21 cellular contexts compared by ENCODE assay signal in genomic region chr14:54766276-54767138, GRCh38.
DNase-seq lines count a peak whose midpoint lies in the region; ATAC-seq lines count a peak whose summit lies in the region.
"Had no signal": no experiment of that assay in that cellular context is flagged by ENCODE, and none has a peak within 500 bp of the region (broad histone marks: within the 10 kb centered on the region; RNA-seq: fewer than 3 reads in every experiment).

No MANE protein-coding gene starts in this region.

- no peak for ATAC-seq in HG02610 (IDR thresholded peaks at IDR 0.05; ENCODE audit: unreplicated experiment)
- ATAC-seq in HG03196 (IDR thresholded peaks at IDR 0.05; ENCODE audit: unreplicated experiment) = no peak
- ATAC-seq: effector memory CD8-positive, alpha-beta T cell had no signal

- intact Hi-C loops in dendritic cell treated with granulocyte-macrophage colony-stimulating factor and Interleukin-4, amounts not matched to agents 40 ng/mL and 50 ng/mL, for 4 days (cut with micrococcal nuclease) = no loop called here

- no peak overlapping the region for H3K27ac Mint-ChIP-seq in activated naive CD4-positive, alpha-beta T cell treated with anti-CD3 and anti-CD28 coated beads, Interleukin-2, amount 10 ng/mL, durations not matched to agents 7 days and 5 days
- H3K27ac Mint-ChIP-seq in dendritic cell treated with granulocyte-macrophage colony-stimulating factor and Interleukin-4, amounts not matched to agents 40 ng/mL and 50 ng/mL, for 4 days = peak overlapping the region; percentile 15
- peak overlapping the region; percentile 94 for H3K27ac Mint-ChIP-seq in stimulated activated naive CD8-positive, alpha-beta T cell treated with anti-CD3 and anti-CD28 coated beads, Interleukin-15, Interleukin-2, amounts not matched to agents 100 ng/mL and 50 ng/mL, for 24 hours
- H3K27ac Mint-ChIP-seq: activated naive CD8-positive, alpha-beta T cell; brain; effector memory CD8-positive, alpha-beta T cell had no signal

- peaks cover 18% of the 10 kb centered on the region for H3K27me3 Mint-ChIP-seq in activated naive CD4-positive, alpha-beta T cell treated with anti-CD3 and anti-CD28 coated beads, Interleukin-2, amount 10 ng/mL, durations not matched to agents 7 days and 5 days
- H3K27me3 Mint-ChIP-seq in dendritic cell treated with granulocyte-macrophage colony-stimulating factor and Interleukin-4, amounts not matched to agents 40 ng/mL and 50 ng/mL, for 4 days = peaks cover 8% of the 10 kb centered on the region
- peaks cover 8% of the 10 kb centered on the region for H3K27me3 Mint-ChIP-seq in stimulated activated naive CD8-positive, alpha-beta T cell treated with anti-CD3 and anti-CD28 coated beads, Interleukin-15, Interleukin-2, amounts not matched to agents 100 ng/mL and 50 ng/mL, for 24 hours

- H3K4me1 Mint-ChIP-seq in activated naive CD4-positive, alpha-beta T cell treated with anti-CD3 and anti-CD28 coated beads, Interleukin-2, amount 10 ng/mL, durations not matched to agents 7 days and 5 days = no peaks in the 10 kb centered on the region
- peaks cover 5% of the 10 kb centered on the region for H3K4me1 Mint-ChIP-seq in dendritic cell treated with granulocyte-macrophage colony-stimulating factor and Interleukin-4, amounts not matched to agents 40 ng/mL and 50 ng/mL, for 4 days (ENCODE audit: low read depth)
- peaks cover 63% of the 10 kb centered on the region for H3K4me1 Mint-ChIP-seq in stimulated activated naive CD8-positive, alpha-beta T cell treated with anti-CD3 and anti-CD28 coated beads, Interleukin-15, Interleukin-2, amounts not matched to agents 100 ng/mL and 50 ng/mL, for 24 hours (ENCODE audit: low read depth)

- CTCF ChIA-PET in activated naive CD4-positive, alpha-beta T cell treated with anti-CD3 and anti-CD28 coated beads, Interleukin-2, amount 10 ng/mL, durations not matched to agents 7 days and 5 days (lab: Charles Lee) = interaction anchor here (1.4 kb wide), 1 partner anchor 202 kb away, joined by 4 read pairs; no protein-coding TSS in a partner anchor

- H3K4me3 Mint-ChIP-seq in activated naive CD4-positive, alpha-beta T cell treated with anti-CD3 and anti-CD28 coated beads, Interleukin-2, amount 10 ng/mL, durations not matched to agents 7 days and 5 days = no peak overlapping the region
- H3K4me3 Mint-ChIP-seq in dendritic cell treated with granulocyte-macrophage colony-stimulating factor and Interleukin-4, amounts not matched to agents 40 ng/mL and 50 ng/mL, for 4 days = no peak overlapping the region
- H3K4me3 Mint-ChIP-seq in stimulated activated naive CD8-positive, alpha-beta T cell treated with anti-CD3 and anti-CD28 coated beads, Interleukin-15, Interleukin-2, amounts not matched to agents 100 ng/mL and 50 ng/mL, for 24 hours = peak overlapping the region; percentile 51
- H3K4me3 Mint-ChIP-seq: activated naive CD8-positive, alpha-beta T cell; brain; effector memory CD8-positive, alpha-beta T cell had no signal

- peak; percentile 8 for DNase-seq in activated naive CD4-positive, alpha-beta T cell treated with anti-CD3 and anti-CD28 coated beads, Interleukin-2, amount 10 ng/mL, durations not matched to agents 7 days and 5 days
- no peak for DNase-seq in activated naive CD4-positive, alpha-beta T cell (lab: John Stamatoyannopoulos, UW)
- DNase-seq in UCSD-AML1 (lab: John Stamatoyannopoulos, UW; ENCODE audit: unreplicated experiment) (peak; percentile 48), NCI-H128 (lab: John Stamatoyannopoulos, UW; ENCODE audit: unreplicated experiment) (no peak)
- DNase-seq: ACHN; activated CD8-positive, alpha-beta memory T cell treated with anti-CD3 and anti-CD28 coated beads for 24 hours; Caco-2; effector memory CD8-positive, alpha-beta T cell; kidney; NCI-H1105; NCI-H2081 treated with DMSO at 0.1 percent for 48 hours; NCI-H446 treated with DMSO at 0.1 percent for 48 hours; SHP77 treated with DMSO at 0.1 percent for 48 hours; stimulated activated CD4-positive, alpha-beta T cell treated with anti-CD3 and anti-CD28 coated beads, Interleukin-4, amount 100 ng/mL, for 4 hours; upper lobe of left lung had no signal

- H3K36me3 Mint-ChIP-seq in activated naive CD4-positive, alpha-beta T cell treated with anti-CD3 and anti-CD28 coated beads, Interleukin-2, amount 10 ng/mL, durations not matched to agents 7 days and 5 days = no peaks in the 10 kb centered on the region
- no peaks in the 10 kb centered on the region for H3K36me3 Mint-ChIP-seq in dendritic cell treated with granulocyte-macrophage colony-stimulating factor and Interleukin-4, amounts not matched to agents 40 ng/mL and 50 ng/mL, for 4 days (ENCODE audit: low read depth)
- peaks cover 38% of the 10 kb centered on the region for H3K36me3 Mint-ChIP-seq in stimulated activated naive CD8-positive, alpha-beta T cell treated with anti-CD3 and anti-CD28 coated beads, Interleukin-15, Interleukin-2, amounts not matched to agents 100 ng/mL and 50 ng/mL, for 24 hours (ENCODE audit: low read depth)

- no peaks in the 10 kb centered on the region for H3K9me3 Mint-ChIP-seq in activated naive CD4-positive, alpha-beta T cell treated with anti-CD3 and anti-CD28 coated beads, Interleukin-2, amount 10 ng/mL, durations not matched to agents 7 days and 5 days
- no peaks in the 10 kb centered on the region for H3K9me3 Mint-ChIP-seq in dendritic cell treated with granulocyte-macrophage colony-stimulating factor and Interleukin-4, amounts not matched to agents 40 ng/mL and 50 ng/mL, for 4 days
- H3K9me3 Mint-ChIP-seq in stimulated activated naive CD8-positive, alpha-beta T cell treated with anti-CD3 and anti-CD28 coated beads, Interleukin-15, Interleukin-2, amounts not matched to agents 100 ng/mL and 50 ng/mL, for 24 hours = no peaks in the 10 kb centered on the region
- H3K9me3 Mint-ChIP-seq: brain; effector memory CD8-positive, alpha-beta T cell had no signal

Comparison
In these comparisons a context has a peak if more than half of its experiments do, and no peak if none do; other contexts are left out.
1. DNase-seq: peak in activated naive CD4-positive, alpha-beta T cell treated with anti-CD3 and anti-CD28 coated beads, Interleukin-2, amount 10 ng/mL, durations not matched to agents 7 days and 5 days (single experiment) and UCSD-AML1 (single experiment); none in activated naive CD4-positive, alpha-beta T cell (0 of 4) and NCI-H128 (single experiment).